ENCODE assay signal across 8 cellular contexts in the genomic region with DNA sequence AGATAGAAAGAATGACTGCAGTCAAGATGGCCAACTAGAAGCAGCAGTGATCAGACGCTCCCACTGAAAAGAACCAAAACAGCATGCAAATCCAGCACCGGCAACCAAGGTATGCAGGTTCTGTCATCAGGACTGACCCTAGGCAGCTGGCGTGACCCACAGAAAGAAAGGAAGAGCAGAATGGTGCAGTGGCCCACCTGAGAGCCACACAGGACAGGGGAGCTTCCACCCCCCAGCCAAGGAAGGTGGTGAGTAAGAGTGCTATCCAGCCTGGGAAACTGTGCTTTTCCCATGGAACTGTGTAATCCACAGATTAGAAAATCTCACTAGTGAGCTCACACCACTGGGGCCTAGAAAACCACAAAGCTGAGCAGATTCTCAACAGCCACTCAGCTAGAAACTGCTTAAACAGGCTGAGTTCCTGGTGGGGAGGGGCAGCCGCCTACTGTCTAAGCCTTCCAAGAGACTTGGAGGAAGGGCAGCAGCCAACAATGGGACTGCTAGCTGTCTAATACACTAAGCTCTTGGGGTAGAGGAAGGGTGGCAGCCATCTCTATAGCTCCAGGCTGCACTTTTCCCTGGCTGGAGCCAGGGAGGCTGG.
DNase-seq lines count a peak whose midpoint lies in the region; ATAC-seq and TF ChIP-seq lines count a peak whose summit lies in the region.

No MANE protein-coding gene starts in this region.

- no peaks in the 10 kb centered on the region for H3K27me3 ChIP-seq in effector memory CD4-positive, alpha-beta T cell (replicated peaks; ENCODE audit: control insufficient read depth, insufficient read depth, low read length, poor library complexity, severe bottlenecking)

- DNase-seq in GM12865 (ENCODE audit: low read depth) = peak; percentile 93
- DNase-seq in islet precursor cell = peak; percentile 79
- DNase-seq in AG08395 (ENCODE audit: low spot score) = no peak
- DNase-seq in epidermal melanocyte (ENCODE audit: insufficient read length, low spot score) = no peak
- no peak for DNase-seq in activated CD4-positive, alpha-beta T cell treated with anti-CD3 and anti-CD28 coated beads, Interleukin-2, amount 50 U/mL, for 1 hour
- DNase-seq in effector memory CD4-positive, alpha-beta T cell = no peak

- peak; percentile 80 for ATAC-seq in GM21423 (IDR thresholded peaks at IDR 0.05; ENCODE audit: unreplicated experiment)
- ATAC-seq in HG03457 (IDR thresholded peaks at IDR 0.05; ENCODE audit: unreplicated experiment) = peak; percentile 85

- H3K4me3 ChIP-seq in GM12865 (ENCODE audit: low read depth, low read length) = peak overlapping the region; percentile 46
- no peak overlapping the region for H3K4me3 ChIP-seq in effector memory CD4-positive, alpha-beta T cell (ENCODE audit: insufficient read depth, low read depth, low read length, poor library complexity, severe bottlenecking)

- H3K4me1 ChIP-seq in effector memory CD4-positive, alpha-beta T cell (ENCODE audit: control insufficient read depth, insufficient read depth, low read length, poor library complexity, severe bottlenecking) = no peaks in the 10 kb centered on the region

- H3K27ac ChIP-seq in effector memory CD4-positive, alpha-beta T cell (ENCODE audit: insufficient read depth, low read length, poor library complexity, severe bottlenecking) = no peak overlapping the region

- TF ChIP-seq CTCF in GM12865 (IDR thresholded peaks at IDR 0.05; ENCODE audit: insufficient read depth, low read depth, low read length, missing control alignments) = no peak

- H3K36me3 ChIP-seq in effector memory CD4-positive, alpha-beta T cell (ENCODE audit: control insufficient read depth, insufficient read depth, low read length) = no peaks in the 10 kb centered on the region

- H3K9me3 ChIP-seq in effector memory CD4-positive, alpha-beta T cell (ENCODE audit: control insufficient read depth, low read length) = no peaks in the 10 kb centered on the region

Comparison
In these comparisons a context has a peak if more than half of its experiments do, and no peak if none do; other contexts are left out.
1. DNase-seq: peak in GM12865 (single experiment) and islet precursor cell (single experiment); none in AG08395 (single experiment), epidermal melanocyte (single experiment), activated CD4-positive, alpha-beta T cell treated with anti-CD3 and anti-CD28 coated beads, Interleukin-2, amount 50 U/mL, for 1 hour (single experiment) and effector memory CD4-positive, alpha-beta T cell (0 of 3).